In the genomic region with DNA sequence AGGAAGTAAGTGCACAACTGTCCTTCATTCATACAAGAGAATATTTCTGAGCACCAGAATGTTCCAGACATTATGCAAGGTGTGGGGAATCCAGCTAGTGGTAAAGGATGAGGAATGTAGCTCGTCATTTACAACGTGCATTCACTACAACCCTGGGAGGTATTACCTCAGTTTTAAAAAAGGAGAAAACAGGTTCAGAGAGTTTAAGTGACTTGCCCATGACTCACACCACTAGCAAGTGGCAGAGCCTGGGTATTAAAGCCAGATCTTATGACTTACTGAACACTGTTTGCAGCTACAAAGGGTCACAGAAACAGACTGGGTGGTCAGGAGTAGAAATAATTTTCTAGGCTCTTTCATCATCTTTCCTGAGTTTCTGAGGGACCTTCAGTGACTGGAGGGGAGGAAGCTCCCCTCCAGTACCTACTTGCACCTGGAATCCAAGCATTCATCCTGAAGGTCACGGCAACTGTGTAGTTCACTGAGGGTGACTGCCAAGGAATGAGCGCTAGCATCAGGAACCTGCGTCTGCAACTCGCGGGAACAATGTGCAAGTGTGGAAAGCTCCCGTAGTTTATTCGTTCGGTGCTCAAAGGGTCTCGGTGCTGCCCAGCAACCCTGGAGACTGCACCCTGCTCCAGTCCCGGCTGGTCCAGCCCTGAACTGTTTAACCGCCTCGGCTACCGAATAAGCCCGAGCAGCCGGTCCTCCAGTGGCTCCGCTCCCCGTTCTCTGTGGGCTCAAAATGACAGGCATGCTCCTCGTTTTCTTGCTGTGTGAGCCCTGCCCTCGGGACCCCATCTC, we compare ENCODE assay signal across 9 cellular contexts. TPM values are rescaled to one million over a fixed set of nuclear protein-coding genes. Genes with fewer than 3 reads are reported as not detected.
DNase-seq lines count a peak whose midpoint lies in the region; ATAC-seq and TF ChIP-seq lines count a peak whose summit lies in the region.
"Had no signal": no experiment of that assay in that cellular context is flagged by ENCODE, and none has a peak within 500 bp of the region (broad histone marks: within the 10 kb centered on the region; RNA-seq: fewer than 3 reads in every experiment).

No MANE protein-coding gene starts in this region.

- in situ Hi-C loops in gastrocnemius medialis (cut with MboI; ENCODE audit: low sequenced_read_pairs in 4 of 4), result loop anchor here in 1 of 4 donors (25.0 kb wide), 1 partner anchor 166 kb away; no protein-coding TSS in a partner anchor

- no peak overlapping the region for H3K4me3 Mint-ChIP-seq in CD14-positive monocyte
- no peak overlapping the region for H3K4me3 Mint-ChIP-seq in activated CD8-positive, alpha-beta T cell treated with anti-CD3 and anti-CD28 coated beads, Interleukin-2, amount 10 ng/mL, durations not matched to agents 7 days and 5 days
- H3K4me3 Mint-ChIP-seq: T-helper 1 cell treated with Interleukin-12 subunit alpha and Interleukin-12 subunit beta and Interleukin-4 antibody, amounts not matched to agents 30 μg/mL and 1 μg/mL, for 36 hours had no signal

- H3K27me3 ChIP-seq in HL-60 (ENCODE audit: insufficient read depth, poor library complexity, severe bottlenecking) (no peaks in the 10 kb centered on the region), right cardiac atrium (ENCODE audit: control insufficient read depth, insufficient read depth) (no peaks in the 10 kb centered on the region), gastrocnemius medialis (no peaks in the 10 kb centered on the region)

- peak; percentile 44 for ATAC-seq in GM19395 (IDR thresholded peaks at IDR 0.05; ENCODE audit: unreplicated experiment)
- ATAC-seq in activated CD8-positive, alpha-beta T cell treated with anti-CD3 and anti-CD28 coated beads, Interleukin-2, amount 10 ng/mL, durations not matched to agents 7 days and 5 days, result peak; percentile 52
- peak; percentile 58 for ATAC-seq in right cardiac atrium
- peak; percentile 42 to 53 for ATAC-seq in gastrocnemius medialis

- peaks cover 34 to 45% of the 10 kb centered on the region in 2 donors for H3K36me3 Mint-ChIP-seq in CD14-positive monocyte
- H3K36me3 Mint-ChIP-seq in activated CD8-positive, alpha-beta T cell treated with anti-CD3 and anti-CD28 coated beads, Interleukin-2, amount 10 ng/mL, durations not matched to agents 7 days and 5 days (ENCODE audit: low read depth), result peaks cover 39% of the 10 kb centered on the region

- no peak overlapping the region for H3K27ac Mint-ChIP-seq in CD14-positive monocyte
- H3K27ac Mint-ChIP-seq in activated CD8-positive, alpha-beta T cell treated with anti-CD3 and anti-CD28 coated beads, Interleukin-2, amount 10 ng/mL, durations not matched to agents 7 days and 5 days, result peak overlapping the region; percentile 26
- H3K27ac Mint-ChIP-seq: T-helper 1 cell treated with Interleukin-12 subunit alpha and Interleukin-12 subunit beta and Interleukin-4 antibody, amounts not matched to agents 30 μg/mL and 1 μg/mL, for 36 hours had no signal

- peak overlapping the region; percentile 81 for H3K4me3 ChIP-seq in HL-60 (replicated peaks; ENCODE audit: insufficient read depth, low read length)
- peak overlapping the region; percentile 92 for H3K4me3 ChIP-seq in right cardiac atrium (ENCODE audit: low read length)
- peak overlapping the region; percentile 67 to 90 (median 87) for H3K4me3 ChIP-seq in gastrocnemius medialis

- peaks cover 21% of the 10 kb centered on the region for H3K4me1 Mint-ChIP-seq in CD14-positive monocyte
- peaks cover 34% of the 10 kb centered on the region for H3K4me1 Mint-ChIP-seq in activated CD8-positive, alpha-beta T cell treated with anti-CD3 and anti-CD28 coated beads, Interleukin-2, amount 10 ng/mL, durations not matched to agents 7 days and 5 days (ENCODE audit: low read depth)

- intact Hi-C loops in CD14-positive monocyte (cut with micrococcal nuclease), result no loop called here
- intact Hi-C loops in right cardiac atrium (cut with DNase I), result no loop called here
- intact Hi-C loops in gastrocnemius medialis (cut with DNase I; ENCODE audit: low total_unique reads), result loop anchor here (5.0 kb wide), 1 partner anchor 141 kb away; the partner anchor contains the start of gene IFT172

- peak overlapping the region; percentile 85 for H3K27ac ChIP-seq in HL-60 (replicated peaks)
- peak overlapping the region; percentile 19 for H3K27ac ChIP-seq in right cardiac atrium (ENCODE audit: low read length)
- peak overlapping the region; percentile 77 to 84 (median 81) for H3K27ac ChIP-seq in gastrocnemius medialis

- DNase-seq in CD14-positive monocyte (ENCODE audit: low spot score), result peak; percentile 53
- peak; percentile 26 to 35 for DNase-seq in HL-60 (ENCODE audit: low read depth in 1 of 2, low spot score in 1 of 2)
- no peak for DNase-seq in activated CD8-positive, alpha-beta T cell treated with anti-CD3 and anti-CD28 coated beads, Interleukin-2, amount 10 ng/mL, durations not matched to agents 7 days and 5 days
- DNase-seq in right cardiac atrium, result peak in 1 of 3 donors; percentile 14
- DNase-seq in gastrocnemius medialis, result peak in 1 of 2 donors; percentile 16
- no peak for DNase-seq in NCI-H1092 treated with DMSO at 0.1 percent for 48 hours (lab: John Stamatoyannopoulos, UW)
- no peak for DNase-seq in middle frontal gyrus (ENCODE audit: extremely low spot score, low spot score)

- no peak for TF ChIP-seq CTCF in CD14-positive monocyte (IDR thresholded peaks at IDR 0.05)
- TF ChIP-seq CTCF in HL-60 (IDR thresholded peaks at IDR 0.05; ENCODE audit: insufficient read depth, low read length), result no peak
- no peak for TF ChIP-seq CTCF in gastrocnemius medialis (IDR thresholded peaks at IDR 0.05 in 4 of 5, conservative IDR thresholded peaks at IDR 0.05 in 1 of 5)

- no peak for TF ChIP-seq POLR2A in gastrocnemius medialis (IDR thresholded peaks at IDR 0.05)

- 5% methylated on average over 21 of the region's 21 CpGs for WGBS in right cardiac atrium

- peaks cover 0 to 37% of the 10 kb centered on the region in 2 donors for H3K36me3 ChIP-seq in gastrocnemius medialis

- H3K9me3 Mint-ChIP-seq in CD14-positive monocyte, result no peaks in the 10 kb centered on the region
- H3K9me3 Mint-ChIP-seq in activated CD8-positive, alpha-beta T cell treated with anti-CD3 and anti-CD28 coated beads, Interleukin-2, amount 10 ng/mL, durations not matched to agents 7 days and 5 days (ENCODE audit: insufficient read depth), result no peaks in the 10 kb centered on the region
- H3K9me3 Mint-ChIP-seq: T-helper 1 cell treated with Interleukin-12 subunit alpha and Interleukin-12 subunit beta and Interleukin-4 antibody, amounts not matched to agents 30 μg/mL and 1 μg/mL, for 36 hours had no signal

- CTCF ChIA-PET in activated CD8-positive, alpha-beta T cell treated with anti-CD3 and anti-CD28 coated beads, Interleukin-2, amount 10 ng/mL, durations not matched to agents 7 days and 5 days (lab: Charles Lee), result interaction anchor here (0.9 to 4.2 kb wide), 5 partner anchors 56 to 219 kb away, joined by 3 to 27 read pairs (median 3); partner anchors contain the start of genes NRBP1 and PPM1G

- POLR2A ChIA-PET in activated CD8-positive, alpha-beta T cell treated with anti-CD3 and anti-CD28 coated beads, Interleukin-2, amount 10 ng/mL, durations not matched to agents 7 days and 5 days (lab: Charles Lee), result interaction anchor here (0.6 to 2.0 kb wide), 9 partner anchors 10 to 958 kb away, joined by 3 to 9 read pairs (median 3); partner anchors contain the start of genes PPM1G, SLC4A1AP, SUPT7L and ZNF512

- H3K27me3 Mint-ChIP-seq in CD14-positive monocyte (ENCODE audit: low read depth in 3 of 3), result peaks cover 0 to 3% (median 0%) of the 10 kb centered on the region in 3 donors
- no peaks in the 10 kb centered on the region for H3K27me3 Mint-ChIP-seq in activated CD8-positive, alpha-beta T cell treated with anti-CD3 and anti-CD28 coated beads, Interleukin-2, amount 10 ng/mL, durations not matched to agents 7 days and 5 days (ENCODE audit: low read depth)

- no peaks in the 10 kb centered on the region for H3K9me3 ChIP-seq in right cardiac atrium (ENCODE audit: control insufficient read depth, low read length)
- no peaks in the 10 kb centered on the region for H3K9me3 ChIP-seq in gastrocnemius medialis

- H3K4me1 ChIP-seq in right cardiac atrium (ENCODE audit: control insufficient read depth, insufficient read depth, low read length) (peaks cover 3% of the 10 kb centered on the region), gastrocnemius medialis (peaks cover 17 to 27% of the 10 kb centered on the region in 2 donors)

RNA-seq across cellular contexts. Expression of gene CCDC121, which starts 0.6 kb away (rescaled TPM):
- under 1 TPM; 0.22 to 0.53 TPM for polyA plus RNA-seq in CD14-positive monocyte
- total RNA-seq in activated CD8-positive, alpha-beta T cell treated with anti-CD3 and anti-CD28 coated beads, Interleukin-2, amount 10 ng/mL, durations not matched to agents 7 days and 5 days, result 1 to 10 TPM; 1.5 to 1.6 TPM
- 1 to 10 TPM; 3.1 to 8.1 (median 6.4) TPM for total RNA-seq in right cardiac atrium
- polyA plus RNA-seq in right cardiac atrium, result 4.1 TPM
- 1 to 10 TPM in 3 of 4 donors, under 1 TPM in 1; 0.56 to 2.0 (median 1.3) TPM for total RNA-seq in gastrocnemius medialis

RNA-seq across cellular contexts. Expression of gene GPN1, which starts 0.7 kb away (rescaled TPM):
- polyA plus RNA-seq in CD14-positive monocyte (10 to 100 TPM; 46.8 to 49.8 TPM), right cardiac atrium (15.5 TPM)
- 10 to 100 TPM; 39.7 to 41.4 TPM for total RNA-seq in activated CD8-positive, alpha-beta T cell treated with anti-CD3 and anti-CD28 coated beads, Interleukin-2, amount 10 ng/mL, durations not matched to agents 7 days and 5 days
- total RNA-seq in right cardiac atrium (10 to 100 TPM; 15.9 to 21.8 (median 17.8) TPM), gastrocnemius medialis (10 to 100 TPM; 21.0 to 30.0 (median 25.0) TPM)

RNA-seq across cellular contexts. Expression of gene SUPT7L, which starts 35.2 kb away (rescaled TPM):
- polyA plus RNA-seq in CD14-positive monocyte (10 to 100 TPM; 10.7 to 12.2 TPM), right cardiac atrium (26.8 TPM)
- 10 to 100 TPM; 30.1 to 30.8 TPM for total RNA-seq in activated CD8-positive, alpha-beta T cell treated with anti-CD3 and anti-CD28 coated beads, Interleukin-2, amount 10 ng/mL, durations not matched to agents 7 days and 5 days
- total RNA-seq in right cardiac atrium (10 to 100 TPM; 27.3 to 30.9 (median 29.0) TPM), gastrocnemius medialis (10 to 100 TPM; 14.6 to 26.0 (median 21.9) TPM)

RNA-seq across cellular contexts. Expression of gene SLC4A1AP, which starts 35.5 kb away (rescaled TPM):
- polyA plus RNA-seq in CD14-positive monocyte, result 10 to 100 TPM; 18.3 to 24.9 TPM
- 10 to 100 TPM; 24.2 to 25.2 TPM for total RNA-seq in activated CD8-positive, alpha-beta T cell treated with anti-CD3 and anti-CD28 coated beads, Interleukin-2, amount 10 ng/mL, durations not matched to agents 7 days and 5 days
- total RNA-seq in right cardiac atrium, result 10 to 100 TPM; 19.4 to 21.8 (median 21.2) TPM
- 19.9 TPM for polyA plus RNA-seq in right cardiac atrium
- 10 to 100 TPM; 32.1 to 44.2 (median 34.6) TPM for total RNA-seq in gastrocnemius medialis

RNA-seq across cellular contexts. Expression of gene ZNF512, which starts 45.3 kb away (rescaled TPM):
- 10 to 100 TPM in 1 of 2 donors, 1 to 10 TPM in 1; 6.7 to 13.1 TPM for polyA plus RNA-seq in CD14-positive monocyte
- 10 to 100 TPM; 37.0 to 39.0 TPM for total RNA-seq in activated CD8-positive, alpha-beta T cell treated with anti-CD3 and anti-CD28 coated beads, Interleukin-2, amount 10 ng/mL, durations not matched to agents 7 days and 5 days
- 10 to 100 TPM; 24.0 to 26.5 (median 24.8) TPM for total RNA-seq in right cardiac atrium
- 11.9 TPM for polyA plus RNA-seq in right cardiac atrium
- 10 to 100 TPM in 2 of 4 donors, 1 to 10 TPM in 2; 5.8 to 15.6 (median 8.4) TPM for total RNA-seq in gastrocnemius medialis

Comparison
In these comparisons a context has a peak if more than half of its experiments do, and no peak if none do; other contexts are left out.
1. DNase-seq: peak in CD14-positive monocyte (single experiment) and HL-60 (2 of 2); none in activated CD8-positive, alpha-beta T cell treated with anti-CD3 and anti-CD28 coated beads, Interleukin-2, amount 10 ng/mL, durations not matched to agents 7 days and 5 days (single experiment), NCI-H1092 treated with DMSO at 0.1 percent for 48 hours (single experiment) and middle frontal gyrus (single experiment).
2. H3K27ac ChIP-seq: peak in every context shown above with its lines; median percentile 85 in HL-60; 81 in gastrocnemius medialis; 19 in right cardiac atrium.
3. Peak in every context shown above with its lines, with median percentiles within 50 percentile points of each other: ATAC-seq and H3K4me3 ChIP-seq.